In genomic region chr3:50588759-50589433, GRCh38 we compare ENCODE assay signal across 13 cellular contexts. TPM values are rescaled to one million over a fixed set of nuclear protein-coding genes. Genes with fewer than 3 reads are reported as not detected.
DNase-seq lines count a peak whose midpoint lies in the region; ATAC-seq and TF ChIP-seq lines count a peak whose summit lies in the region.
"Had no signal": no experiment of that assay in that cellular context is flagged by ENCODE, and none has a peak within 500 bp of the region (broad histone marks: within the 10 kb centered on the region; RNA-seq: fewer than 3 reads in every experiment).

No MANE protein-coding gene starts in this region.

- DNase-seq in activated naive CD4-positive, alpha-beta T cell treated with anti-CD3 and anti-CD28 coated beads, Interleukin-2, amount 10 ng/mL, durations not matched to agents 7 days and 5 days, result no peak
- DNase-seq in activated naive CD4-positive, alpha-beta T cell treated with Interleukin-2 at 50 U/mL for 16 hours, result no peak
- DNase-seq in activated B cell treated with CpG ODN at 0.5 μM for 24 hours (no peak), fibroblast of the aortic adventitia (ENCODE audit: low read depth) (peak; percentile 38), stromal cell of bone marrow (ENCODE audit: low read depth) (peak; percentile 48), GM19238 (ENCODE audit: insufficient read length, low spot score) (no peak), medulla oblongata (ENCODE audit: extremely low spot score) (no peak)
- DNase-seq in stimulated activated CD4-positive, alpha-beta T cell treated with anti-CD3 and anti-CD28 coated beads, Interleukin-12 subunit alpha, Interleukin-12 subunit beta, amount 100 ng/mL, for 4 hours, result no peak
- DNase-seq: endodermal cell, NCI-H1048, Right ventricle myocardium superior, tibial artery had no signal

- H3K4me3 ChIP-seq in fibroblast of the aortic adventitia (ENCODE audit: low read depth, low read length), result no peak overlapping the region
- H3K4me3 ChIP-seq: ascending aorta, tibial artery had no signal

- H3K27me3 Mint-ChIP-seq in activated naive CD4-positive, alpha-beta T cell treated with anti-CD3 and anti-CD28 coated beads, Interleukin-2, amount 10 ng/mL, durations not matched to agents 7 days and 5 days, result no peaks in the 10 kb centered on the region
- no peaks in the 10 kb centered on the region for H3K27me3 Mint-ChIP-seq in activated B cell treated with CpG ODN at 0.5 μM for 24 hours

- H3K36me3 Mint-ChIP-seq in activated naive CD4-positive, alpha-beta T cell treated with anti-CD3 and anti-CD28 coated beads, Interleukin-2, amount 10 ng/mL, durations not matched to agents 7 days and 5 days, result peaks cover 36% of the 10 kb centered on the region
- peaks cover 4% of the 10 kb centered on the region for H3K36me3 Mint-ChIP-seq in activated B cell treated with CpG ODN at 0.5 μM for 24 hours (ENCODE audit: low read depth)

- CTCF ChIA-PET in activated naive CD4-positive, alpha-beta T cell treated with anti-CD3 and anti-CD28 coated beads, Interleukin-2, amount 10 ng/mL, durations not matched to agents 7 days and 5 days (lab: Charles Lee), result interaction anchor here (0.8 to 10.7 kb wide), 4 partner anchors 8 to 19 kb away, joined by 3 to 257 read pairs (median 108); partner anchors contain the start of genes CISH, HEMK1 and MAPKAPK3
- CTCF ChIA-PET in activated B cell treated with CpG ODN at 0.5 μM for 24 hours (lab: Charles Lee), result interaction anchor here (4.9 to 5.2 kb wide), 2 partner anchors 18 to 21 kb away, joined by 41 to 60 read pairs; partner anchors contain the start of genes CISH and HEMK1

- H3K27ac Mint-ChIP-seq in activated naive CD4-positive, alpha-beta T cell treated with anti-CD3 and anti-CD28 coated beads, Interleukin-2, amount 10 ng/mL, durations not matched to agents 7 days and 5 days, result peak overlapping the region; percentile 98
- H3K27ac Mint-ChIP-seq in activated B cell treated with CpG ODN at 0.5 μM for 24 hours, result peak overlapping the region; percentile 63
- H3K27ac Mint-ChIP-seq: endodermal cell had no signal

- intact Hi-C loops in activated B cell treated with CpG ODN at 0.5 μM for 24 hours (cut with micrococcal nuclease), result no loop called here

- peak overlapping the region; percentile 51 for H3K4me3 Mint-ChIP-seq in activated naive CD4-positive, alpha-beta T cell treated with anti-CD3 and anti-CD28 coated beads, Interleukin-2, amount 10 ng/mL, durations not matched to agents 7 days and 5 days
- no peak overlapping the region for H3K4me3 Mint-ChIP-seq in activated B cell treated with CpG ODN at 0.5 μM for 24 hours
- H3K4me3 Mint-ChIP-seq: endodermal cell had no signal

- no peak for TF ChIP-seq CTCF in activated B cell treated with CpG ODN at 0.5 μM for 24 hours (IDR thresholded peaks at IDR 0.05)
- no peak for TF ChIP-seq CTCF in fibroblast of the aortic adventitia (IDR thresholded peaks at IDR 0.05; ENCODE audit: insufficient read depth, low read length)

- ATAC-seq in activated B cell treated with CpG ODN at 0.5 μM for 24 hours (ENCODE audit: low read depth), result no peak

- H3K9me3 Mint-ChIP-seq in activated naive CD4-positive, alpha-beta T cell treated with anti-CD3 and anti-CD28 coated beads, Interleukin-2, amount 10 ng/mL, durations not matched to agents 7 days and 5 days, result no peaks in the 10 kb centered on the region
- no peaks in the 10 kb centered on the region for H3K9me3 Mint-ChIP-seq in activated B cell treated with CpG ODN at 0.5 μM for 24 hours
- H3K9me3 Mint-ChIP-seq: endodermal cell had no signal

- POLR2A ChIA-PET in activated B cell treated with CpG ODN at 0.5 μM for 24 hours (lab: Charles Lee), result interaction anchor here (0.9 to 7.3 kb wide), 8 partner anchors 9 to 28 kb away, joined by 3 to 82 read pairs (median 14); partner anchors contain the start of genes C3orf18, CISH, HEMK1 and MAPKAPK3

- H3K4me1 Mint-ChIP-seq in activated naive CD4-positive, alpha-beta T cell treated with anti-CD3 and anti-CD28 coated beads, Interleukin-2, amount 10 ng/mL, durations not matched to agents 7 days and 5 days, result peaks cover 96% of the 10 kb centered on the region
- H3K4me1 Mint-ChIP-seq in activated B cell treated with CpG ODN at 0.5 μM for 24 hours, result peaks cover 34% of the 10 kb centered on the region
- H3K4me1 Mint-ChIP-seq: endodermal cell had no signal

RNA-seq across cellular contexts. Expression of gene HEMK1, which starts 19.6 kb away (rescaled TPM):
- total RNA-seq in activated B cell treated with CpG ODN at 0.5 μM for 24 hours, result 23.5 and 26.9 TPM in 2 replicates
- 5.0 and 14.4 TPM in 2 replicates for total RNA-seq in fibroblast of the aortic adventitia (ENCODE audit: low replicate concordance)

RNA-seq across cellular contexts. Expression of gene C3orf18, which starts 21.3 kb away (rescaled TPM):
- total RNA-seq in activated B cell treated with CpG ODN at 0.5 μM for 24 hours (4.5 and 5.9 TPM in 2 replicates), fibroblast of the aortic adventitia (ENCODE audit: low replicate concordance) (13.3 and 16.4 TPM in 2 replicates)

RNA-seq across cellular contexts. Expression of gene CISH, which starts 22.7 kb away (rescaled TPM):
- total RNA-seq in activated B cell treated with CpG ODN at 0.5 μM for 24 hours, result 2.9 and 3.2 TPM in 2 replicates
- 0.98 and 1.4 TPM in 2 replicates for total RNA-seq in fibroblast of the aortic adventitia (ENCODE audit: low replicate concordance)

RNA-seq across cellular contexts. Expression of gene MAPKAPK3, which starts 28.1 kb away (rescaled TPM):
- total RNA-seq in activated B cell treated with CpG ODN at 0.5 μM for 24 hours (18.2 and 20.3 TPM in 2 replicates), fibroblast of the aortic adventitia (ENCODE audit: low replicate concordance) (16.0 and 55.2 TPM in 2 replicates)

Comparison
In these comparisons a context has a peak if more than half of its experiments do, and no peak if none do; other contexts are left out.
1. DNase-seq: peak in fibroblast of the aortic adventitia (single experiment) and stromal cell of bone marrow (single experiment); none in activated naive CD4-positive, alpha-beta T cell treated with anti-CD3 and anti-CD28 coated beads, Interleukin-2, amount 10 ng/mL, durations not matched to agents 7 days and 5 days (single experiment), activated naive CD4-positive, alpha-beta T cell treated with Interleukin-2 at 50 U/mL for 16 hours (single experiment), activated B cell treated with CpG ODN at 0.5 μM for 24 hours (single experiment), GM19238 (single experiment), medulla oblongata (single experiment) and stimulated activated CD4-positive, alpha-beta T cell treated with anti-CD3 and anti-CD28 coated beads, Interleukin-12 subunit alpha, Interleukin-12 subunit beta, amount 100 ng/mL, for 4 hours (single experiment).